Comparison of ENCODE assay signal across 8 cellular contexts in the genomic region with DNA sequence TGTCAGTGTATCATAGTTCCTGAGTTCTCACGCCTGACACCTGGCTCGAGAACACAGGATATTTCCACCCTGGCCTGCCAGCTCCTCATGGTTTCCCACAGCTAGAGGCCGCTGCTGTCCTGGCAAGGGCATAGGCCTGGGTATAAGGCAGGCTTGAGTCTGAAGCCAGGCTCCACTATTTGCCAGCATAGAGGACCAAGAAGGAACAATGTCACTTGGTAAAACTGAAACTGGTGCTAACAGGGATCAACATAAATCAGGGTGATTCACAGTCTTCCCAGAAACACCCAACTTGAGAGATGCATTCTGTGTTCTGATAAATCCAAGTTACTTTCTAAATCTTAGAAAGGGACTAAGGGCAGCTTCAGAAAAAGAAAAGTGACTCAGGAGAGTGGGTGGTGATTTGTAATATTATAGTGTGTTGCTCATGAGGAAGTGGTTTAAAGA. TPM values are rescaled to one million over a fixed set of nuclear protein-coding genes. Genes with fewer than 3 reads are reported as not detected.
DNase-seq lines count a peak whose midpoint lies in the region; ATAC-seq and TF ChIP-seq lines count a peak whose summit lies in the region.

No MANE protein-coding gene starts in this region.

- POLR2A ChIA-PET in T-cell (lab: Charles Lee), result no interaction called here

- H3K9me3 ChIP-seq in BLaER1 treated with 17β-estradiol and CSF1 and Interleukin-3, amounts not matched to agents 10 nM and 100 nM (replicated peaks in 1 of 11), result peaks cover 0 to 15% (median 7%) of the 10 kb centered on the region in 11 experiments; a peak in 13 of 22 replicates
- H3K9me3 ChIP-seq in body of pancreas (no peaks in the 10 kb centered on the region), skeletal muscle satellite cell (replicated peaks; ENCODE audit: low read length) (no peaks in the 10 kb centered on the region)

- WGBS in body of pancreas, 2 donors, result 0 to 4% methylated on average over 3 of the region's 3 CpGs

- H3K27ac ChIP-seq in BLaER1 treated with 17β-estradiol and CSF1 and Interleukin-3, amounts not matched to agents 10 nM and 100 nM, result peak overlapping the region; percentile 14 to 86 (median 82); a peak in 21 of 22 replicates
- H3K27ac ChIP-seq in body of pancreas, result peak overlapping the region; percentile 4 to 64 (median 41)

- H4K20me1 ChIP-seq in BLaER1 treated with 17β-estradiol and CSF1 and Interleukin-3, amounts not matched to agents 10 nM and 100 nM, result no peaks in the 10 kb centered on the region

- peak; percentile 87 for DNase-seq in MV-4-11 (lab: John Stamatoyannopoulos, UW)
- peak in 29 of 34 experiments; percentile 12 to 51 (median 34) for DNase-seq in T-cell
- peak; percentile 85 to 93 (median 92) for DNase-seq in body of pancreas
- DNase-seq in iPS-NIHi11 (ENCODE audit: low spot score), result peak; percentile 70

- no peaks in the 10 kb centered on the region for H3K27me3 ChIP-seq in BLaER1 treated with 17β-estradiol and CSF1 and Interleukin-3, amounts not matched to agents 10 nM and 100 nM
- H3K27me3 ChIP-seq in body of pancreas (no peaks in the 10 kb centered on the region), skeletal muscle satellite cell (ENCODE audit: control insufficient read depth, insufficient read depth, low read length) (no peaks in the 10 kb centered on the region)

- H3K9ac ChIP-seq in BLaER1 treated with 17β-estradiol and CSF1 and Interleukin-3, amounts not matched to agents 10 nM and 100 nM, result peak overlapping the region in 10 of 11 experiments; percentile 46 to 72 (median 65); a peak in 21 of 22 replicates
- H3K9ac ChIP-seq in skeletal muscle satellite cell (ENCODE audit: low read depth, low read length), result peak overlapping the region; percentile 53

- H3K4me3 ChIP-seq in BLaER1 treated with 17β-estradiol and CSF1 and Interleukin-3, amounts not matched to agents 10 nM and 100 nM, result peak overlapping the region in 2 of 10 experiments; percentile 3 to 6; a peak in 2 of 20 replicates
- H3K4me3 ChIP-seq in body of pancreas (no peak overlapping the region), skeletal muscle satellite cell (ENCODE audit: low read length) (peak overlapping the region; percentile 24)

- peak; percentile 61 for ATAC-seq in GM19452 (IDR thresholded peaks at IDR 0.05; ENCODE audit: unreplicated experiment)
- peak; percentile 68 to 87 (median 76) for ATAC-seq in T-cell (replicated peaks in 1 of 4)
- ATAC-seq in body of pancreas, result peak; percentile 89
- ATAC-seq in GM21447 (IDR thresholded peaks at IDR 0.05; ENCODE audit: unreplicated experiment), result no peak

- H3K4me1 ChIP-seq in BLaER1 treated with 17β-estradiol and CSF1 and Interleukin-3, amounts not matched to agents 10 nM and 100 nM, result peaks cover 40 to 80% (median 59%) of the 10 kb centered on the region in 10 experiments
- H3K4me1 ChIP-seq in body of pancreas (peaks cover 20% of the 10 kb centered on the region), skeletal muscle satellite cell (ENCODE audit: control insufficient read depth, insufficient read depth, low read length) (peaks cover 34% of the 10 kb centered on the region)

- no peak for TF ChIP-seq POLR2A in body of pancreas (IDR thresholded peaks at IDR 0.05)

- no peaks in the 10 kb centered on the region for H3K36me3 Mint-ChIP-seq in T-cell

- TF ChIP-seq CTCF in body of pancreas (IDR thresholded peaks at IDR 0.05), result peak; percentile 84 to 96 (median 93)

- CTCF ChIA-PET in T-cell (lab: Charles Lee), result interaction anchor here (1.2 to 2.2 kb wide), 8 partner anchors 14 to 178 kb away, joined by 3 to 13 read pairs (median 4); a partner anchor contains a TSS

- peaks cover 12 to 24% (median 22%) of the 10 kb centered on the region in 3 donors for H3K4me1 Mint-ChIP-seq in T-cell

- no peaks in the 10 kb centered on the region for H3K9me3 Mint-ChIP-seq in T-cell

- H3K36me3 ChIP-seq in BLaER1 treated with 17β-estradiol and CSF1 and Interleukin-3, amounts not matched to agents 10 nM and 100 nM, result no peaks in the 10 kb centered on the region
- no peaks in the 10 kb centered on the region for H3K36me3 ChIP-seq in body of pancreas (replicated peaks in 1 of 2; ENCODE audit: insufficient read depth in 1 of 2, low read depth in 2 of 2)
- H3K36me3 ChIP-seq in skeletal muscle satellite cell (ENCODE audit: insufficient read depth, low read length), result no peaks in the 10 kb centered on the region

- intact Hi-C loops in body of pancreas (cut with DNase I), result loop anchor here (5.0 kb wide), 1 partner anchor 65 kb away; no protein-coding TSS in a partner anchor

- H3K27me3 Mint-ChIP-seq in T-cell, result peaks cover 5 to 10% of the 10 kb centered on the region in 2 donors

- H3K4me2 ChIP-seq in BLaER1 treated with 17β-estradiol and CSF1 and Interleukin-3, amounts not matched to agents 10 nM and 100 nM, result peak overlapping the region; percentile 59 to 91 (median 79)
- H3K4me2 ChIP-seq in skeletal muscle satellite cell (ENCODE audit: low read length), result peak overlapping the region; percentile 73

- H3K27ac Mint-ChIP-seq in T-cell, result peak overlapping the region; percentile 34 to 43

- H3K4me3 Mint-ChIP-seq in T-cell, result no peak overlapping the region

RNA-seq across cellular contexts. Expression of a gene that starts 6.9 kb away (rescaled TPM):
- total RNA-seq in T-cell, result under 1 TPM in 1 of 5 donors, not detected in 4; 0.66 TPM
- total RNA-seq in body of pancreas, result not detected
- 2.5 and 3.9 TPM in 2 replicates for total RNA-seq in skeletal muscle satellite cell (2012; rRNA removed)

RNA-seq across cellular contexts. Expression of a gene that starts 23.5 kb away (rescaled TPM):
- total RNA-seq in T-cell (not detected), body of pancreas (not detected)
- total RNA-seq in skeletal muscle satellite cell (2012; rRNA removed), result 11.6 and 13.2 TPM in 2 replicates

RNA-seq across cellular contexts. Expression of a gene that starts 27.0 kb away (rescaled TPM):
- 100 to 1,000 TPM; 297 to 698 (median 384) TPM for total RNA-seq in T-cell
- total RNA-seq in body of pancreas, result 10 to 100 TPM; 49.5 to 81.7 TPM
- total RNA-seq in skeletal muscle satellite cell (2012; rRNA removed), result 169 and 399 TPM in 2 replicates

RNA-seq across cellular contexts. Expression of a gene that starts 31.9 kb away (rescaled TPM):
- 1 to 10 TPM in 3 of 5 donors, under 1 TPM in 1, not detected in 1; 0.36 to 1.6 (median 1.2) TPM for total RNA-seq in T-cell
- total RNA-seq in body of pancreas, result not detected
- total RNA-seq in skeletal muscle satellite cell (2012; rRNA removed), result 1.3 TPM in 1 of 2 replicates, not detected in the other

RNA-seq across cellular contexts. Expression of a gene that starts 36.8 kb away (rescaled TPM):
- total RNA-seq in T-cell (100 to 1,000 TPM; 200 to 467 (median 400) TPM), body of pancreas (10 to 100 TPM; 54.7 to 58.9 TPM)
- 1,129 and 1,390 TPM in 2 replicates for total RNA-seq in skeletal muscle satellite cell (2012; rRNA removed)

Comparison
In these comparisons a context has a peak if more than half of its experiments do, and no peak if none do; other contexts are left out.
1. DNase-seq: peak in every context shown above with its lines; median percentile 92 in body of pancreas; 87 in MV-4-11; 70 in iPS-NIHi11; 34 in T-cell.